Comparison of ENCODE assay signal across 32 cellular contexts in genomic region chr5:84017704-84018240, GRCh38.
DNase-seq lines count a peak whose midpoint lies in the region; ATAC-seq and TF ChIP-seq lines count a peak whose summit lies in the region.
"Had no signal": no experiment of that assay in that cellular context is flagged by ENCODE, and none has a peak within 500 bp of the region (broad histone marks: within the 10 kb centered on the region; RNA-seq: fewer than 3 reads in every experiment).

No MANE protein-coding gene starts in this region.

- ATAC-seq in SK-N-SH treated with all-trans-retinoic acid at 6 μM for 48 hours = no peak
- no peak for ATAC-seq in HG02885 (IDR thresholded peaks at IDR 0.05; ENCODE audit: poor library complexity, unreplicated experiment)
- ATAC-seq: activated CD4-positive, alpha-beta T cell treated with anti-CD3 and anti-CD28 coated beads for 36 hours; GM12878; left lobe of liver; right cardiac atrium; stimulated activated naive CD8-positive, alpha-beta T cell treated with anti-CD3 and anti-CD28 coated beads, Interleukin-15, Interleukin-2, amounts not matched to agents 100 U/mL and 50 U/mL, for 24 hours had no signal

- no peak for TF ChIP-seq RAD21 in SK-N-SH (IDR thresholded peaks at IDR 0.05; ENCODE audit: low read length)

- no peaks in the 10 kb centered on the region for H3K9me3 ChIP-seq in SK-N-SH
- H3K9me3 ChIP-seq in smooth muscle cell (replicated peaks; ENCODE audit: low read depth) = no peaks in the 10 kb centered on the region
- H3K9me3 ChIP-seq: ascending aorta, esophagus squamous epithelium, spleen, testis had no signal

- WGBS in SK-N-SH (ENCODE audit: low lambda C conversion rate) = 38% methylated on average over 3 of the region's 3 CpGs
- WGBS in smooth muscle cell (ENCODE audit: low lambda C conversion rate) = 2% methylated on average over 3 of the region's 3 CpGs

- H3K9me2 ChIP-seq in SK-N-SH = no peaks in the 10 kb centered on the region

- POLR2A ChIA-PET in SK-N-SH (lab: Yijun Ruan, JAX) = no interaction called here

- in situ Hi-C loops in brain microvascular endothelial cell (cut with HindIII; ENCODE audit: low pct_ligation_motif_present, low sequenced_read_pairs) = no loop called here

- peaks cover 0 to 15% of the 10 kb centered on the region in 2 experiments for H3K36me3 ChIP-seq in SK-N-SH (replicated peaks in 1 of 2; ENCODE audit: control insufficient read depth in 1 of 2, insufficient read depth in 2 of 2, low read length in 1 of 2)
- no peaks in the 10 kb centered on the region for H3K36me3 ChIP-seq in brain microvascular endothelial cell (replicated peaks)
- H3K36me3 ChIP-seq in smooth muscle cell (ENCODE audit: low read depth) = no peaks in the 10 kb centered on the region
- H3K36me3 ChIP-seq: ascending aorta, esophagus squamous epithelium, spleen had no signal

- DNase-seq in SK-N-SH (no peak), brain microvascular endothelial cell (peak; percentile 31), fibroblast of villous mesenchyme (ENCODE audit: low read depth) (peak; percentile 64), NOMO-1 (lab: John Stamatoyannopoulos, UW; ENCODE audit: unreplicated experiment in 2 of 2) (no peak), smooth muscle cell (lab: John Stamatoyannopoulos, UW; ENCODE audit: unreplicated experiment) (no peak), activated T-cell treated with anti-CD3 and anti-CD28 coated beads for 4 hours (no peak)
- DNase-seq: 8988T; activated CD4-positive, alpha-beta T cell treated with anti-CD3 and anti-CD28 coated beads for 36 hours; activated effector memory CD4-positive, alpha-beta T cell treated with Interleukin-2 at 50 U/mL for 16 hours; activated naive CD8-positive, alpha-beta T cell treated with anti-CD3 and anti-CD28 coated beads, Interleukin-2, amount 10 ng/mL, durations not matched to agents 7 days and 5 days; central memory CD4-positive, alpha-beta T cell; endodermal cell; esophagus squamous epithelium; NCI-H1436; NCI-H2081; NCI-H345; NCI-H69; posterior cingulate gyrus; right cardiac atrium; SHP77; spleen; stimulated activated CD4-positive, alpha-beta T cell treated with anti-CD3 and anti-CD28 coated beads, Interleukin-2, amount 100 ng/mL, for 24 hours; stimulated activated naive CD8-positive, alpha-beta T cell treated with anti-CD3 and anti-CD28 coated beads, Interleukin-15, Interleukin-2, amounts not matched to agents 100 U/mL and 50 U/mL, for 24 hours; testis had no signal

- H3K4me1 ChIP-seq in SK-N-SH (ENCODE audit: control insufficient read depth in 1 of 2, insufficient read depth in 2 of 2, low read depth in 1 of 2, low read length in 1 of 2) (peaks cover 0 to 5% of the 10 kb centered on the region in 2 experiments; a peak in 1 of 4 replicates), smooth muscle cell (ENCODE audit: low read depth) (no peaks in the 10 kb centered on the region)
- H3K4me1 ChIP-seq: ascending aorta, esophagus squamous epithelium, spleen, testis had no signal

- H3K4me3 ChIP-seq in SK-N-SH (ENCODE audit: low read depth in 2 of 2, low read length in 1 of 2) = no peak overlapping the region
- no peak overlapping the region for H3K4me3 ChIP-seq in brain microvascular endothelial cell (ENCODE audit: low read depth, low read length)
- H3K4me3 ChIP-seq in fibroblast of villous mesenchyme (ENCODE audit: low read depth, low read length) = no peak overlapping the region
- no peak overlapping the region for H3K4me3 ChIP-seq in smooth muscle cell
- H3K4me3 ChIP-seq: ascending aorta, esophagus squamous epithelium, GM12878, spleen, testis had no signal

- no peak overlapping the region for H2AFZ ChIP-seq in SK-N-SH (ENCODE audit: low read depth)
- H2AFZ ChIP-seq in smooth muscle cell (ENCODE audit: low read depth) = no peak overlapping the region

- CTCF ChIA-PET in SK-N-SH (lab: Yijun Ruan, JAX) = no interaction called here

- TF ChIP-seq CTCF in SK-N-SH (IDR thresholded peaks at IDR 0.05) = no peak
- no peak for TF ChIP-seq CTCF in brain microvascular endothelial cell (IDR thresholded peaks at IDR 0.05; ENCODE audit: low read depth, low read length, missing control alignments)
- TF ChIP-seq CTCF in fibroblast of villous mesenchyme (IDR thresholded peaks at IDR 0.05; ENCODE audit: insufficient read depth, low read depth, low read length) = no peak
- no peak for TF ChIP-seq CTCF in smooth muscle cell (IDR thresholded peaks at IDR 0.05; ENCODE audit: borderline replicate concordance, insufficient read depth, poor library complexity, severe bottlenecking)

- TF ChIP-seq EP300 in SK-N-SH (IDR thresholded peaks at IDR 0.05; ENCODE audit: borderline replicate concordance in 1 of 2, low read depth in 1 of 2, low read length in 1 of 2) = no peak

- no peaks in the 10 kb centered on the region for H4K20me1 ChIP-seq in SK-N-SH (ENCODE audit: insufficient read depth)
- no peaks in the 10 kb centered on the region for H4K20me1 ChIP-seq in smooth muscle cell (ENCODE audit: low read depth)

- H3K4me2 ChIP-seq in SK-N-SH (no peak overlapping the region), smooth muscle cell (no peak overlapping the region)
- H3K4me2 ChIP-seq: KMS-11 had no signal

- H3K9ac ChIP-seq in SK-N-SH = no peak overlapping the region
- no peak overlapping the region for H3K9ac ChIP-seq in smooth muscle cell (ENCODE audit: low read depth)
- H3K9ac ChIP-seq: KMS-11 had no signal

- no peaks in the 10 kb centered on the region for H3F3A ChIP-seq in SK-N-SH (replicated peaks; ENCODE audit: insufficient read depth)
- H3F3A ChIP-seq in smooth muscle cell (ENCODE audit: low read depth) = no peaks in the 10 kb centered on the region

- H3K79me2 ChIP-seq in SK-N-SH (ENCODE audit: insufficient read depth) = no peaks in the 10 kb centered on the region; the same call in 1 of the 2 replicates
- H3K79me2 ChIP-seq in smooth muscle cell (ENCODE audit: low read depth) = no peaks in the 10 kb centered on the region

- H3K27ac ChIP-seq in SK-N-SH (ENCODE audit: low read depth in 2 of 2, low read length in 1 of 2) (no peak overlapping the region), brain microvascular endothelial cell (no peak overlapping the region), smooth muscle cell (ENCODE audit: low read depth) (no peak overlapping the region)
- H3K27ac ChIP-seq: ascending aorta, C4-2B, esophagus squamous epithelium, HL-60, KMS-11, spleen, testis had no signal

- no peaks in the 10 kb centered on the region for H3K27me3 ChIP-seq in SK-N-SH (ENCODE audit: insufficient read depth)
- H3K27me3 ChIP-seq in brain microvascular endothelial cell (replicated peaks) = no peaks in the 10 kb centered on the region
- H3K27me3 ChIP-seq in smooth muscle cell (ENCODE audit: low read depth) = no peaks in the 10 kb centered on the region
- H3K27me3 ChIP-seq: ascending aorta, esophagus squamous epithelium, spleen, testis had no signal

TF ChIP-seq in SK-N-SH treated with all-trans-retinoic acid at 6 μM for 48 hours, 23 proteins besides CTCF, POLR2A, EP300 and RAD21:
- TF ChIP-seq ZC3H10 (CRISPR knock-in tag; IDR thresholded peaks at IDR 0.05) = 0 out of 2 replicates have a peak, but pooled peaks have one; percentile 28
- TF ChIP-seq SNAI2 (CRISPR knock-in tag; IDR thresholded peaks at IDR 0.05) = no peak
- no peak for TF ChIP-seq ZNF8 (CRISPR knock-in tag; IDR thresholded peaks at IDR 0.05)
- no peak for TF ChIP-seq ESRRG (CRISPR knock-in tag; IDR thresholded peaks at IDR 0.05)
- peak; percentile 76 for TF ChIP-seq TOX (CRISPR knock-in tag; IDR thresholded peaks at IDR 0.05; ENCODE audit: borderline replicate concordance)
- no peak for TF ChIP-seq ARNTL (CRISPR knock-in tag; IDR thresholded peaks at IDR 0.05; ENCODE audit: borderline replicate concordance, low read depth)
- no peak for TF ChIP-seq CREB5 (CRISPR knock-in tag; IDR thresholded peaks at IDR 0.05; ENCODE audit: low read depth)
TF ChIP-seq in SK-N-SH treated with all-trans-retinoic acid at 6 μM for 48 hours: peak in this region for 2.

TF ChIP-seq in SK-N-SH, 30 proteins besides CTCF, POLR2A, EP300 and RAD21 (continues in another document):
- TF ChIP-seq TCF12 (IDR thresholded peaks at IDR 0.05) = no peak
- TF ChIP-seq NRF1 (IDR thresholded peaks at IDR 0.05; ENCODE audit: low read depth, low read length) = no peak
- no peak for TF ChIP-seq IRF3 (IDR thresholded peaks at IDR 0.05; ENCODE audit: low read depth, low read length)
- no peak for TF ChIP-seq POLR2AphosphoS5 (IDR thresholded peaks at IDR 0.05; ENCODE audit: low read depth, low read length)
- no peak for TF ChIP-seq PBX3 (IDR thresholded peaks at IDR 0.05)
- no peak for TF ChIP-seq CHD2 (IDR thresholded peaks at IDR 0.05; ENCODE audit: low read length, partially characterized antibody)
- no peak for TF ChIP-seq NFIC (IDR thresholded peaks at IDR 0.05; ENCODE audit: borderline replicate concordance)
- TF ChIP-seq EZH2phosphoT487 (IDR thresholded peaks at IDR 0.05; ENCODE audit: borderline replicate concordance, low read depth) = no peak
- no peak for TF ChIP-seq ELF1 (IDR thresholded peaks at IDR 0.05)
- TF ChIP-seq FOXM1 (IDR thresholded peaks at IDR 0.05; ENCODE audit: low read depth) = no peak
- TF ChIP-seq USF1 (IDR thresholded peaks at IDR 0.05; ENCODE audit: borderline replicate concordance, low read depth) = no peak

Comparison
In these comparisons a context has a peak if more than half of its experiments do, and no peak if none do; other contexts are left out.
1. DNase-seq: peak in brain microvascular endothelial cell (single experiment) and fibroblast of villous mesenchyme (single experiment); none in SK-N-SH (single experiment), NOMO-1 (0 of 2), smooth muscle cell (single experiment) and activated T-cell treated with anti-CD3 and anti-CD28 coated beads for 4 hours (single experiment).